ENCODE assay signal across 9 cellular contexts in the genomic region with DNA sequence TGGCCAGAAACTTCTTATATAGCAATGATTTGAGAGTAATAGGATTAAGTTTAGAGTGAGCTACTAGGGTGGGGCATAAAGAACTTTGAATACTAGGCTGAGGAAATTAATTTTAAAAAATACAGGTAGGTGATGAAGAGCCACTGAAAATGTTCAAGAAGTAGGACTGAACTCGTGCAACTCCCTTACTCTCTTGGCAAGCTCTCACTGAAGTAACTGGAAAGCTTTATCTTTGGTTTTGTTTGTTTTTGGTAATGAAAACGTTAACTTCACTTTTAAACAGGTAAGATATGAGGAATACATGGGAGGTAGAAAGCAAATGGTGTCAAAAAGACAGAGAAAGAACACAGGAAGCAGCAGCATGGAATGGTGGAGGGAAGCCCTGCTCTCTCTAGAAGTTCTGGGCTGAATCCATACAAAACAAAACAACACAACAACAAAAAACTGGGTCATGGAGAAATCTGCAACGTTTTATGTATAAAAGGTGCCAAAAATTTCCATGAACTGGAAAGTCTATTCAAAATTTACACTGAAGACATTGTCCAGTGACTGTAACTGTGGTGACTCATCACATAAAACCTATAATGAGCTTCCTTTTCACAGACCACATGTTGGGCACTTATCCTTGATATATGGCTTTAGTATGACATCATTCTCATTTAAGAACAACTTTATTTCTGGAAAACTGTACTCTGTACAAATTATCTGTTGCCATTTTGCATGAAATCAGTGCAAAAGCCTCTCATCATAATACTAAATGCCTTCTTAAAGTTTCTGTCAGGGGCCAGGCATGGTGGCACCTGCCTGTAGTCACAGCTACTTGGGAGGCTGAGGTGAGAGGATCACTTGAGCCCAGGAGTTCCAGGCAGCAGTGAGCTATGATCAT.
DNase-seq lines count a peak whose midpoint lies in the region; ATAC-seq, FAIRE-seq and TF ChIP-seq lines count a peak whose summit lies in the region.
"Had no signal": no experiment of that assay in that cellular context is flagged by ENCODE, and none has a peak within 500 bp of the region (broad histone marks: within the 10 kb centered on the region; RNA-seq: fewer than 3 reads in every experiment).

No MANE protein-coding gene starts in this region.

- no peaks in the 10 kb centered on the region for H3K4me1 ChIP-seq in tibial artery

- FAIRE-seq in HTR-8/SVneo (lab: Jason Lieb, UNC) (no peak), GM12892 (lab: Jason Lieb, UNC) (no peak)
- FAIRE-seq: A204.1 had no signal

- H3K4me3 ChIP-seq in astrocyte of the spinal cord (ENCODE audit: low read depth, low read length) (no peak overlapping the region), tibial artery (no peak overlapping the region)

- H3K9me3 ChIP-seq in tibial artery = no peaks in the 10 kb centered on the region

- DNase-seq in DMS153 (lab: John Stamatoyannopoulos, UW) = peak; percentile 34
- no peak for DNase-seq in DMS153 treated with DMSO at 0.1 percent for 48 hours (lab: John Stamatoyannopoulos, UW; ENCODE audit: unreplicated experiment)
- peak; percentile 80 for DNase-seq in HTR-8/SVneo (ENCODE audit: insufficient read length, low spot score)
- DNase-seq in astrocyte of the spinal cord (ENCODE audit: low read depth, low spot score) = peak; percentile 95
- DNase-seq in omental fat pad (ENCODE audit: low spot score) = no peak
- DNase-seq in GM12892 (ENCODE audit: insufficient read length) = no peak
- no peak for DNase-seq in tibial artery

- intact Hi-C loops in tibial artery (cut with DNase I; ENCODE audit: low total_unique reads) = no loop called here

- H3K36me3 ChIP-seq in tibial artery = no peaks in the 10 kb centered on the region

- in situ Hi-C loops in astrocyte of the spinal cord (cut with HindIII; ENCODE audit: low sequenced_read_pairs) = no loop called here

- TF ChIP-seq CTCF in astrocyte of the spinal cord (IDR thresholded peaks at IDR 0.05; ENCODE audit: low read depth, low read length) (no peak), omental fat pad (IDR thresholded peaks at IDR 0.05) (no peak), tibial artery (IDR thresholded peaks at IDR 0.05) (no peak)

- ATAC-seq in omental fat pad (ENCODE audit: low FRiP score) (peak; percentile 70), GM21447 (IDR thresholded peaks at IDR 0.05; ENCODE audit: unreplicated experiment) (no peak)

- no peak for TF ChIP-seq POLR2A in GM12892 (IDR thresholded peaks at IDR 0.05; ENCODE audit: low read depth, low read length)

- no peaks in the 10 kb centered on the region for H3K27me3 ChIP-seq in tibial artery

- no peak overlapping the region for H3K27ac ChIP-seq in tibial artery

Comparison
In these comparisons a context has a peak if more than half of its experiments do, and no peak if none do; other contexts are left out.
1. DNase-seq: peak in DMS153 (single experiment), HTR-8/SVneo (single experiment) and astrocyte of the spinal cord (single experiment); none in DMS153 treated with DMSO at 0.1 percent for 48 hours (single experiment), omental fat pad (single experiment), GM12892 (single experiment) and tibial artery (0 of 2).